ENCODE assay signal across 1 cellular context in the genomic region with DNA sequence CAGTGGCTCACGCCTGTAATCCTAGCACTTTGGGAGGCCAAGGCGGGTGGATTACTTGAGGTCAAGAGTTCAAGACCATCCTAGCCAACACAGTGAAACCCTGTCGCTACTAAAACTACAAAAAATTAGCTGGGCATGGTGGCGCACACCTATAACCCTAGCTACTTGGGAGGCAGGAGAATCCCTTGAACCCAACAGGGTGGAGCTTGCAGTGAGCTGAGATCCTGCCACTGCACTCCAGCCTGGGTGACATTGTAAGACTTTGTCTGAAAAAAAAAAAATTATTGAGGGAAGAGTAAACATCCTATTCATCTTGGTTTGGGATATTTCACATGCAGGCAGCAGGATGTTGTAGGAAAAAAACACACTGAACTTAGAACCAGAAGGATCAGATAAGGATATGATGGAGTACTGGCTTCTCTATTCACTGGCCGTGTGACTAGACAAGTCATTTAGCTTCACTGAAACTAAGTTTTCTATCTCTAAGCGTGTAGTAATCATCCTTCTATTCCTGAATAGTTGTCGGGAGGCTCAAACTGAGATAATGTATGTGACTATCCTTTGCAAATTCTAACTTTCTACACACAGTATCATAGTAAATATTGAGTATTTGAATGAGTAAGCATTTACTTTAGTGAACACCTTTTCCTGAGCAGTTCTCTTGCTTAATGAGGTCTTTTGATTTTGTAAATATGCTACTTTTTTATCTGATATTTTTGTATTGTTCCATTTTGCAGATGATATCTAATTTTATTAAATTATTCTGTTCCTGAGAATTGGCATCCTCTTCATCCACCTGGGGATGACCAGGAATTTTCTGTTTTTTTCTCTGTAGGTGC.
A peak's percentile ranks its signal among the peaks of the same experiment; 100 is the strongest.
TF ChIP-seq lines count a peak whose summit lies in the region.

No MANE protein-coding gene starts in this region.

TF ChIP-seq in K562, 482 proteins besides CTCF, POLR2A, EP300 and RAD21 (continued from another document and continues in another):
- TF ChIP-seq, protein P1, sequence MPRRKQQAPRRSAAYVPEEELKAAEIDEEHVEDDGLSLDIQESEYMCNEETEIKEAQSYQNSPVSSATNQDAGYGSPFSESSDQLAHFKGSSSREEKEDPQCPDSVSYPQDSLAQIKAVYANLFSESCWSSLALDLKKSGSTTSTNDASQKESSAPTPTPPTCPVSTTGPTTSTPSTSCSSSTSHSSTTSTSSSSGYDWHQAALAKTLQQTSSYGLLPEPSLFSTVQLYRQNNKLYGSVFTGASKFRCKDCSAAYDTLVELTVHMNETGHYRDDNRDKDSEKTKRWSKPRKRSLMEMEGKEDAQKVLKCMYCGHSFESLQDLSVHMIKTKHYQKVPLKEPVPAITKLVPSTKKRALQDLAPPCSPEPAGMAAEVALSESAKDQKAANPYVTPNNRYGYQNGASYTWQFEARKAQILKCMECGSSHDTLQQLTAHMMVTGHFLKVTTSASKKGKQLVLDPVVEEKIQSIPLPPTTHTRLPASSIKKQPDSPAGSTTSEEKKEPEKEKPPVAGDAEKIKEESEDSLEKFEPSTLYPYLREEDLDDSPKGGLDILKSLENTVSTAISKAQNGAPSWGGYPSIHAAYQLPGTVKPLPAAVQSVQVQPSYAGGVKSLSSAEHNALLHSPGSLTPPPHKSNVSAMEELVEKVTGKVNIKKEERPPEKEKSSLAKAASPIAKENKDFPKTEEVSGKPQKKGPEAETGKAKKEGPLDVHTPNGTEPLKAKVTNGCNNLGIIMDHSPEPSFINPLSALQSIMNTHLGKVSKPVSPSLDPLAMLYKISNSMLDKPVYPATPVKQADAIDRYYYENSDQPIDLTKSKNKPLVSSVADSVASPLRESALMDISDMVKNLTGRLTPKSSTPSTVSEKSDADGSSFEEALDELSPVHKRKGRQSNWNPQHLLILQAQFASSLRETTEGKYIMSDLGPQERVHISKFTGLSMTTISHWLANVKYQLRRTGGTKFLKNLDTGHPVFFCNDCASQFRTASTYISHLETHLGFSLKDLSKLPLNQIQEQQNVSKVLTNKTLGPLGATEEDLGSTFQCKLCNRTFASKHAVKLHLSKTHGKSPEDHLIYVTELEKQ (CRISPR knock-in tag; IDR thresholded peaks at IDR 0.05), result no peak
- TF ChIP-seq PRPF4 (IDR thresholded peaks at IDR 0.05; ENCODE audit: insufficient read depth, low read depth, low read length, poor library complexity, severe bottlenecking) (no peak), FUS (optimal IDR thresholded peaks at IDR 0.05; ENCODE audit: low read depth, low read length) (no peak), ZNF445 (CRISPR knock-in tag; IDR thresholded peaks at IDR 0.05; ENCODE audit: low read depth) (no peak), HDAC2 (IDR thresholded peaks at IDR 0.05) (peak; percentile 34; the same call in 1 of the 2 replicates), SAP30 (IDR thresholded peaks at IDR 0.05; ENCODE audit: borderline replicate concordance, insufficient read depth, low read depth, low read length, poor library complexity, severe bottlenecking) (no peak), POLR3A (IDR thresholded peaks at IDR 0.05; ENCODE audit: borderline replicate concordance, extremely low read depth, insufficient read depth, insufficient read length) (no peak), ELF2 (CRISPR knock-in tag; IDR thresholded peaks at IDR 0.05) (0 out of 2 replicates have a peak, but pooled peaks have one; percentile 76), CBFA2T2 (conservative IDR thresholded peaks at IDR 0.05) (no peak), NFIX (CRISPR knock-in tag; IDR thresholded peaks at IDR 0.05; ENCODE audit: low read depth) (0 out of 2 replicates have a peak, but pooled peaks have one; percentile 9), TRIM24 (IDR thresholded peaks at IDR 0.05) (0 out of 4 replicates have a peak, but pooled peaks of 1 of the 2 experiments have one; percentile 33), C11orf30 (IDR thresholded peaks at IDR 0.05; ENCODE audit: low read depth) (peak; percentile 83), ZNF24 (IDR thresholded peaks at IDR 0.05) (no peak; the same call in 1 of the 2 replicates), NR2C1 (IDR thresholded peaks at IDR 0.05) (no peak), NR2C1 (tag; IDR thresholded peaks at IDR 0.05) (peak; percentile 31; the same call in 1 of the 2 replicates), DIDO1 (tag; IDR thresholded peaks at IDR 0.05; ENCODE audit: low read depth) (no peak), MCM7 (IDR thresholded peaks at IDR 0.05) (no peak), IFI16 (CRISPR knock-in tag; IDR thresholded peaks at IDR 0.05) (no peak), LCOR (CRISPR knock-in tag; IDR thresholded peaks at IDR 0.05) (peak; percentile 12; the same call in 1 of the 2 replicates), ZNF408 (CRISPR knock-in tag; IDR thresholded peaks at IDR 0.05; ENCODE audit: low read depth) (no peak), SMARCE1 (IDR thresholded peaks at IDR 0.05) (peak; percentile 45; the same call in 1 of the 2 replicates), NFIC (IDR thresholded peaks at IDR 0.05) (no peak), CSDE1 (IDR thresholded peaks at IDR 0.05) (0 out of 4 replicates have a peak, but pooled peaks of 1 of the 2 experiments have one; percentile 24), ZNF830 (CRISPR knock-in tag; IDR thresholded peaks at IDR 0.05) (no peak), PHF20 (IDR thresholded peaks at IDR 0.05; ENCODE audit: partially characterized antibody) (no peak), MTA1 (IDR thresholded peaks at IDR 0.05; ENCODE audit: borderline replicate concordance) (peak; percentile 12; the same call in 1 of the 2 replicates), KLF6 (CRISPR knock-in tag; IDR thresholded peaks at IDR 0.05; ENCODE audit: borderline replicate concordance) (0 out of 2 replicates have a peak, but pooled peaks have one; percentile 8), ESRRA (IDR thresholded peaks at IDR 0.05; ENCODE audit: borderline replicate concordance, low read depth) (peak; percentile 9; the same call in 1 of the 2 replicates)
- TF ChIP-seq, protein P2, sequence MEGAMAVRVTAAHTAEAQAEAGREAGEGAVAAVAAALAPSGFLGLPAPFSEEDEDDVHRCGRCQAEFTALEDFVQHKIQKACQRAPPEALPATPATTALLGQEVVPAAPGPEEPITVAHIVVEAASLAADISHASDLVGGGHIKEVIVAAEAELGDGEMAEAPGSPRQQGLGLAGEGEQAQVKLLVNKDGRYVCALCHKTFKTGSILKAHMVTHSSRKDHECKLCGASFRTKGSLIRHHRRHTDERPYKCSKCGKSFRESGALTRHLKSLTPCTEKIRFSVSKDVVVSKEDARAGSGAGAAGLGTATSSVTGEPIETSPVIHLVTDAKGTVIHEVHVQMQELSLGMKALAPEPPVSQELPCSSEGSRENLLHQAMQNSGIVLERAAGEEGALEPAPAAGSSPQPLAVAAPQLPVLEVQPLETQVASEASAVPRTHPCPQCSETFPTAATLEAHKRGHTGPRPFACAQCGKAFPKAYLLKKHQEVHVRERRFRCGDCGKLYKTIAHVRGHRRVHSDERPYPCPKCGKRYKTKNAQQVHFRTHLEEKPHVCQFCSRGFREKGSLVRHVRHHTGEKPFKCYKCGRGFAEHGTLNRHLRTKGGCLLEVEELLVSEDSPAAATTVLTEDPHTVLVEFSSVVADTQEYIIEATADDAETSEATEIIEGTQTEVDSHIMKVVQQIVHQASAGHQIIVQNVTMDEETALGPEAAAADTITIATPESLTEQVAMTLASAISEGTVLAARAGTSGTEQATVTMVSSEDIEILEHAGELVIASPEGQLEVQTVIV (CRISPR knock-in tag; IDR thresholded peaks at IDR 0.05; ENCODE audit: borderline replicate concordance), result no peak
- TF ChIP-seq, protein P3, sequence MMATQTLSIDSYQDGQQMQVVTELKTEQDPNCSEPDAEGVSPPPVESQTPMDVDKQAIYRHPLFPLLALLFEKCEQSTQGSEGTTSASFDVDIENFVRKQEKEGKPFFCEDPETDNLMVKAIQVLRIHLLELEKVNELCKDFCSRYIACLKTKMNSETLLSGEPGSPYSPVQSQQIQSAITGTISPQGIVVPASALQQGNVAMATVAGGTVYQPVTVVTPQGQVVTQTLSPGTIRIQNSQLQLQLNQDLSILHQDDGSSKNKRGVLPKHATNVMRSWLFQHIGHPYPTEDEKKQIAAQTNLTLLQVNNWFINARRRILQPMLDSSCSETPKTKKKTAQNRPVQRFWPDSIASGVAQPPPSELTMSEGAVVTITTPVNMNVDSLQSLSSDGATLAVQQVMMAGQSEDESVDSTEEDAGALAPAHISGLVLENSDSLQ (IDR thresholded peaks at IDR 0.05), result peak; percentile 9; the same call in 1 of the 2 replicates
- TF ChIP-seq, protein P4, sequence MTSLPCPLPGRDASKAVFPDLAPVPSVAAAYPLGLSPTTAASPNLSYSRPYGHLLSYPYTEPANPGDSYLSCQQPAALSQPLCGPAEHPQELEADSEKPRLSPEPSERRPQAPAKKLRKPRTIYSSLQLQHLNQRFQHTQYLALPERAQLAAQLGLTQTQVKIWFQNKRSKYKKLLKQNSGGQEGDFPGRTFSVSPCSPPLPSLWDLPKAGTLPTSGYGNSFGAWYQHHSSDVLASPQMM (CRISPR knock-in tag; IDR thresholded peaks at IDR 0.05), result no peak
- TF ChIP-seq, protein P5, sequence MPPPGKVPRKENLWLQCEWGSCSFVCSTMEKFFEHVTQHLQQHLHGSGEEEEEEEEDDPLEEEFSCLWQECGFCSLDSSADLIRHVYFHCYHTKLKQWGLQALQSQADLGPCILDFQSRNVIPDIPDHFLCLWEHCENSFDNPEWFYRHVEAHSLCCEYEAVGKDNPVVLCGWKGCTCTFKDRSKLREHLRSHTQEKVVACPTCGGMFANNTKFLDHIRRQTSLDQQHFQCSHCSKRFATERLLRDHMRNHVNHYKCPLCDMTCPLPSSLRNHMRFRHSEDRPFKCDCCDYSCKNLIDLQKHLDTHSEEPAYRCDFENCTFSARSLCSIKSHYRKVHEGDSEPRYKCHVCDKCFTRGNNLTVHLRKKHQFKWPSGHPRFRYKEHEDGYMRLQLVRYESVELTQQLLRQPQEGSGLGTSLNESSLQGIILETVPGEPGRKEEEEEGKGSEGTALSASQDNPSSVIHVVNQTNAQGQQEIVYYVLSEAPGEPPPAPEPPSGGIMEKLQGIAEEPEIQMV (tag; conservative IDR thresholded peaks at IDR 0.05; ENCODE audit: low read depth), result 0 out of 2 replicates have a peak, but pooled peaks have one; percentile 7
- TF ChIP-seq, protein P6, sequence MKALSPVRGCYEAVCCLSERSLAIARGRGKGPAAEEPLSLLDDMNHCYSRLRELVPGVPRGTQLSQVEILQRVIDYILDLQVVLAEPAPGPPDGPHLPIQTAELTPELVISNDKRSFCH (CRISPR knock-in tag; IDR thresholded peaks at IDR 0.05), result no peak
- TF ChIP-seq, protein P6 (tag; IDR thresholded peaks at IDR 0.05), result no peak
- TF ChIP-seq, protein P7, sequence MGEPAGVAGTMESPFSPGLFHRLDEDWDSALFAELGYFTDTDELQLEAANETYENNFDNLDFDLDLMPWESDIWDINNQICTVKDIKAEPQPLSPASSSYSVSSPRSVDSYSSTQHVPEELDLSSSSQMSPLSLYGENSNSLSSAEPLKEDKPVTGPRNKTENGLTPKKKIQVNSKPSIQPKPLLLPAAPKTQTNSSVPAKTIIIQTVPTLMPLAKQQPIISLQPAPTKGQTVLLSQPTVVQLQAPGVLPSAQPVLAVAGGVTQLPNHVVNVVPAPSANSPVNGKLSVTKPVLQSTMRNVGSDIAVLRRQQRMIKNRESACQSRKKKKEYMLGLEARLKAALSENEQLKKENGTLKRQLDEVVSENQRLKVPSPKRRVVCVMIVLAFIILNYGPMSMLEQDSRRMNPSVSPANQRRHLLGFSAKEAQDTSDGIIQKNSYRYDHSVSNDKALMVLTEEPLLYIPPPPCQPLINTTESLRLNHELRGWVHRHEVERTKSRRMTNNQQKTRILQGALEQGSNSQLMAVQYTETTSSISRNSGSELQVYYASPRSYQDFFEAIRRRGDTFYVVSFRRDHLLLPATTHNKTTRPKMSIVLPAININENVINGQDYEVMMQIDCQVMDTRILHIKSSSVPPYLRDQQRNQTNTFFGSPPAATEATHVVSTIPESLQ (CRISPR knock-in tag; IDR thresholded peaks at IDR 0.05), result 0 out of 2 replicates have a peak, but pooled peaks have one; percentile 25
- TF ChIP-seq, protein P8, sequence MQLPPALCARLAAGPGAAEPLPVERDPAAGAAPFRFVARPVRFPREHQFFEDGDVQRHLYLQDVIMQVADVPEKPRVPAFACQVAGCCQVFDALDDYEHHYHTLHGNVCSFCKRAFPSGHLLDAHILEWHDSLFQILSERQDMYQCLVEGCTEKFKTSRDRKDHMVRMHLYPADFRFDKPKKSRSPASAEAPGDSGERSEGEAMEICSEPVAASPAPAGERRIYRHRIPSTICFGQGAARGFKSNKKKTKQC (CRISPR knock-in tag; IDR thresholded peaks at IDR 0.05), result no peak
- TF ChIP-seq, protein P9, sequence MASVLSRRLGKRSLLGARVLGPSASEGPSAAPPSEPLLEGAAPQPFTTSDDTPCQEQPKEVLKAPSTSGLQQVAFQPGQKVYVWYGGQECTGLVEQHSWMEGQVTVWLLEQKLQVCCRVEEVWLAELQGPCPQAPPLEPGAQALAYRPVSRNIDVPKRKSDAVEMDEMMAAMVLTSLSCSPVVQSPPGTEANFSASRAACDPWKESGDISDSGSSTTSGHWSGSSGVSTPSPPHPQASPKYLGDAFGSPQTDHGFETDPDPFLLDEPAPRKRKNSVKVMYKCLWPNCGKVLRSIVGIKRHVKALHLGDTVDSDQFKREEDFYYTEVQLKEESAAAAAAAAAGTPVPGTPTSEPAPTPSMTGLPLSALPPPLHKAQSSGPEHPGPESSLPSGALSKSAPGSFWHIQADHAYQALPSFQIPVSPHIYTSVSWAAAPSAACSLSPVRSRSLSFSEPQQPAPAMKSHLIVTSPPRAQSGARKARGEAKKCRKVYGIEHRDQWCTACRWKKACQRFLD (CRISPR knock-in tag; IDR thresholded peaks at IDR 0.05), result peak; percentile 5
- TF ChIP-seq, protein P10, sequence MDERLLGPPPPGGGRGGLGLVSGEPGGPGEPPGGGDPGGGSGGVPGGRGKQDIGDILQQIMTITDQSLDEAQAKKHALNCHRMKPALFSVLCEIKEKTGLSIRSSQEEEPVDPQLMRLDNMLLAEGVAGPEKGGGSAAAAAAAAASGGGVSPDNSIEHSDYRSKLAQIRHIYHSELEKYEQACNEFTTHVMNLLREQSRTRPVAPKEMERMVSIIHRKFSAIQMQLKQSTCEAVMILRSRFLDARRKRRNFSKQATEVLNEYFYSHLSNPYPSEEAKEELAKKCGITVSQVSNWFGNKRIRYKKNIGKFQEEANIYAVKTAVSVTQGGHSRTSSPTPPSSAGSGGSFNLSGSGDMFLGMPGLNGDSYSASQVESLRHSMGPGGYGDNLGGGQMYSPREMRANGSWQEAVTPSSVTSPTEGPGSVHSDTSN (CRISPR knock-in tag; IDR thresholded peaks at IDR 0.05; ENCODE audit: low read depth), result no peak
- TF ChIP-seq, protein P10 (tag; conservative IDR thresholded peaks at IDR 0.05; ENCODE audit: low read depth), result peak; percentile 72
